Comparison of ENCODE assay signal across 9 cellular contexts in genomic region chr2:192500550-192501200, GRCh38.
DNase-seq lines count a peak whose midpoint lies in the region; FAIRE-seq and TF ChIP-seq lines count a peak whose summit lies in the region.
"Had no signal": no experiment of that assay in that cellular context is flagged by ENCODE, and none has a peak within 500 bp of the region (broad histone marks: within the 10 kb centered on the region; RNA-seq: fewer than 3 reads in every experiment).

No MANE protein-coding gene starts in this region.

- H3K36me3 Mint-ChIP-seq in Caco-2 (ENCODE audit: insufficient read depth, unreplicated experiment), result no peaks in the 10 kb centered on the region

- no peaks in the 10 kb centered on the region for H3K27me3 ChIP-seq in Caco-2 (replicated peaks; ENCODE audit: control insufficient read depth, insufficient read depth, low read length)
- H3K27me3 ChIP-seq: cardiac muscle cell had no signal

- no peaks in the 10 kb centered on the region for H3K9me3 ChIP-seq in Caco-2

- FAIRE-seq in H54 (lab: Jason Lieb, UNC), result peak; percentile 80

- TF ChIP-seq CTCF in foreskin fibroblast (IDR thresholded peaks at IDR 0.05; ENCODE audit: low read depth, low read length) (no peak), Caco-2 (IDR thresholded peaks at IDR 0.05; ENCODE audit: insufficient read depth in 1 of 2, low read depth in 1 of 2, low read length in 1 of 2, severe bottlenecking in 1 of 2, unreplicated experiment in 1 of 2) (no peak)

- no peak overlapping the region for H3K4me3 ChIP-seq in foreskin fibroblast (ENCODE audit: low read depth in 1 of 2, low read length in 2 of 2)
- H3K4me3 ChIP-seq in Caco-2 (ENCODE audit: low read depth, low read length), result no peak overlapping the region
- H3K4me3 ChIP-seq: cardiac muscle cell had no signal

- H3K27me3 Mint-ChIP-seq in Caco-2 (ENCODE audit: insufficient read depth, unreplicated experiment), result no peaks in the 10 kb centered on the region

- no peaks in the 10 kb centered on the region for H3K36me3 ChIP-seq in Caco-2 (ENCODE audit: control insufficient read depth, insufficient read depth, low read length)
- H3K36me3 ChIP-seq: cardiac muscle cell had no signal

- H3K9me3 Mint-ChIP-seq in Caco-2 (ENCODE audit: unreplicated experiment), result no peaks in the 10 kb centered on the region

- no peak overlapping the region for H3K4me3 Mint-ChIP-seq in Caco-2 (ENCODE audit: unreplicated experiment)

- CTCF ChIA-PET in Caco-2 (lab: Charles Lee), result interaction anchor here (0.7 kb wide), 1 partner anchor 282 kb away, joined by 3 read pairs; no protein-coding TSS in a partner anchor

- BruUV-seq in Caco-2 (replicated peaks; lab: Mats Ljungman, UMichigan), result no TSS peak

- DNase-seq in EL (peak; percentile 82), H54 (ENCODE audit: insufficient read length, low spot score) (peak; percentile 7), M059J (ENCODE audit: low read depth) (peak; percentile 79), foreskin fibroblast (peak; percentile 34 to 77), DMS114 treated with DMSO at 0.1 percent for 48 hours (lab: John Stamatoyannopoulos, UW; ENCODE audit: unreplicated experiment) (no peak), NCI-H2196 treated with DMSO at 0.1 percent for 48 hours (lab: John Stamatoyannopoulos, UW; ENCODE audit: unreplicated experiment) (no peak), Caco-2 (no peak), HuH-7.5 (ENCODE audit: low spot score) (no peak)

- no peaks in the 10 kb centered on the region for H3K4me1 Mint-ChIP-seq in Caco-2 (ENCODE audit: low read depth, unreplicated experiment)

- H3K27ac Mint-ChIP-seq in Caco-2 (ENCODE audit: unreplicated experiment), result no peak overlapping the region

- intact Hi-C loops in Caco-2 (cut with micrococcal nuclease; ENCODE audit: unreplicated experiment), result no loop called here

- POLR2A ChIA-PET in Caco-2 (lab: Charles Lee), result no interaction called here

- H3K4me1 ChIP-seq in Caco-2, result no peaks in the 10 kb centered on the region

- TF ChIP-seq POLR2A in H54 (IDR thresholded peaks at IDR 0.05; ENCODE audit: low read depth, low read length), result no peak

Comparison
In these comparisons a context has a peak if more than half of its experiments do, and no peak if none do; other contexts are left out.
1. DNase-seq: peak in EL (single experiment), H54 (single experiment), M059J (single experiment) and foreskin fibroblast (2 of 2); none in DMS114 treated with DMSO at 0.1 percent for 48 hours (single experiment), NCI-H2196 treated with DMSO at 0.1 percent for 48 hours (single experiment), Caco-2 (0 of 2) and HuH-7.5 (single experiment).